16 cellular contexts compared by ENCODE assay signal in the genomic region with DNA sequence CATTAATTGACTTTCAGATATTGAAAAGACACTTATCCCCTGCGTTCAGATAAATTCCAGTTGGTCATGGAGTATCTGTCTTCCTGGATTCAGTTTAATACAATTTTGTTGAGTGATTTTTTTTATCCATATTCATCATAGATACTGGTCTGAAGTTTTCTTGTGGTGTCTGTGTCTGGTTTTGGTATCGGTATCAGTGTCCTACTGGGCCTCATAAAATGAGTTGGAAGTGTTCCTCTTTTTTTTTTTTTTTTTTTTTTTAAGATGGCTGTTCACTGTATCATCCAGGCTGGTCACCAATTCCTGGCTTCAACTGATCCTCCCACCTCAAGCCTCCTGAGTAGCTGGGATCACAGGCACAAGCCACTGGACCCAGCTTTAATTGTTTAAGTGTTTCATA. TPM values are rescaled to one million over a fixed set of nuclear protein-coding genes. Genes with fewer than 3 reads are reported as not detected.
A peak's percentile ranks its signal among the peaks of the same experiment; 100 is the strongest.
DNase-seq lines count a peak whose midpoint lies in the region; ATAC-seq, FAIRE-seq and TF ChIP-seq lines count a peak whose summit lies in the region.
"Had no signal": no experiment of that assay in that cellular context is flagged by ENCODE, and none has a peak within 500 bp of the region (broad histone marks: within the 10 kb centered on the region; RNA-seq: fewer than 3 reads in every experiment).

No MANE protein-coding gene starts in this region.

- H3K27ac ChIP-seq in HCT116 (ENCODE audit: low read depth, low read length) = no peak overlapping the region
- no peak overlapping the region for H3K27ac ChIP-seq in astrocyte (ENCODE audit: low read depth, low read length)
- no peak overlapping the region for H3K27ac ChIP-seq in osteoblast (ENCODE audit: low read depth, low read length)
- H3K27ac ChIP-seq: ovary had no signal

- H3K9me2 ChIP-seq in HCT116 (ENCODE audit: insufficient read depth) = no peaks in the 10 kb centered on the region

- BruUV-seq in HCT116 (replicated peaks; lab: Mats Ljungman, UMichigan) = TSS peak; percentile 19

- H3K4me1 ChIP-seq in HCT116 (ENCODE audit: control insufficient read depth in 1 of 2, insufficient read depth in 2 of 2, low read length in 2 of 2) = peaks cover 16 to 30% of the 10 kb centered on the region in 2 experiments
- peaks cover 19% of the 10 kb centered on the region for H3K4me1 ChIP-seq in astrocyte (ENCODE audit: insufficient read depth, low read length)
- peaks cover 22% of the 10 kb centered on the region for H3K4me1 ChIP-seq in osteoblast (ENCODE audit: insufficient read depth, low read length)

- TF ChIP-seq CTCF in CD14-positive monocyte (IDR thresholded peaks at IDR 0.05) (no peak), HCT116 (IDR thresholded peaks at IDR 0.05 in 2 of 3, conservative IDR thresholded peaks at IDR 0.05 in 1 of 3; ENCODE audit: borderline replicate concordance in 1 of 3, insufficient read depth in 1 of 3, low read depth in 2 of 3, low read length in 2 of 3) (no peak), astrocyte (IDR thresholded peaks at IDR 0.05; ENCODE audit: insufficient read depth, low read depth, low read length) (no peak), nephron (IDR thresholded peaks at IDR 0.05; ENCODE audit: unreplicated experiment in 3 of 3) (no peak), osteoblast (IDR thresholded peaks at IDR 0.05; ENCODE audit: extremely low read depth, low read depth, low read length) (no peak)

- no peak for TF ChIP-seq POLR2A in HCT116 (IDR thresholded peaks at IDR 0.05; ENCODE audit: borderline replicate concordance, extremely low read depth, insufficient read depth, insufficient read length)

- ATAC-seq in HCT116 (no peak), GM21528 (IDR thresholded peaks at IDR 0.05; ENCODE audit: low FRiP score, unreplicated experiment) (no peak), HG02852 (IDR thresholded peaks at IDR 0.05; ENCODE audit: unreplicated experiment) (no peak)
- ATAC-seq: GM23338, left lobe of liver had no signal

- H2AFZ ChIP-seq in HCT116 (ENCODE audit: low read depth, low read length, poor library complexity, severe bottlenecking) = no peak overlapping the region
- H2AFZ ChIP-seq in astrocyte (ENCODE audit: low read depth, low read length) = no peak overlapping the region
- no peak overlapping the region for H2AFZ ChIP-seq in osteoblast (ENCODE audit: low read length)
- H2AFZ ChIP-seq: GM23338 had no signal

- H3K36me3 ChIP-seq in HCT116 (ENCODE audit: control insufficient read depth in 1 of 2, insufficient read depth in 2 of 2, low read length in 2 of 2) = peaks cover 0 to 28% of the 10 kb centered on the region in 2 experiments; a peak in 2 of 4 replicates
- H3K36me3 ChIP-seq in astrocyte (ENCODE audit: insufficient read depth, low read length) = peaks cover 11% of the 10 kb centered on the region
- peaks cover 26% of the 10 kb centered on the region for H3K36me3 ChIP-seq in osteoblast (ENCODE audit: insufficient read depth, low read length)
- H3K36me3 ChIP-seq: ovary had no signal

- H3K27me3 ChIP-seq in HCT116 (ENCODE audit: insufficient read depth, low read length) (no peaks in the 10 kb centered on the region), astrocyte (ENCODE audit: insufficient read depth, low read length) (no peaks in the 10 kb centered on the region), osteoblast (ENCODE audit: insufficient read depth, low read length) (no peaks in the 10 kb centered on the region)
- H3K27me3 ChIP-seq: ovary had no signal

- CTCF ChIA-PET in HCT116 (lab: Charles Lee) = no interaction called here

- FAIRE-seq in astrocyte (lab: Jason Lieb, UNC) = no peak

- H3K27ac Mint-ChIP-seq in CD14-positive monocyte (peak overlapping the region in 6 of 7 donors; percentile 6 to 89 (median 81)), astrocyte (ENCODE audit: unreplicated experiment) (no peak overlapping the region), nephron (no peak overlapping the region)
- H3K27ac Mint-ChIP-seq: GM23338 had no signal

- intact Hi-C loops in CD14-positive monocyte (cut with micrococcal nuclease) = loop anchor here in 1 of 2 donors (2.0 kb wide), 1 partner anchor 57 kb away; no protein-coding TSS in a partner anchor
- intact Hi-C loops in HCT116 (cut with micrococcal nuclease) = no loop called here

- H3K4me3 ChIP-seq in HCT116 (replicated peaks in 1 of 2; ENCODE audit: low read depth in 1 of 2, low read length in 2 of 2) (no peak overlapping the region), astrocyte (ENCODE audit: insufficient read depth, low read depth, low read length) (no peak overlapping the region), osteoblast (ENCODE audit: insufficient read depth, low read length) (no peak overlapping the region)
- H3K4me3 ChIP-seq: GM23338, ovary had no signal

- POLR2A ChIA-PET in HCT116 (lab: Charles Lee) = no interaction called here

- H3K27me3 Mint-ChIP-seq in CD14-positive monocyte (ENCODE audit: low read depth in 3 of 3) = peaks cover 0 to 2% (median 0%) of the 10 kb centered on the region in 3 donors
- H3K27me3 Mint-ChIP-seq in astrocyte (ENCODE audit: low read depth, unreplicated experiment) = no peaks in the 10 kb centered on the region
- no peaks in the 10 kb centered on the region for H3K27me3 Mint-ChIP-seq in nephron (ENCODE audit: low read depth)

- H3K9ac ChIP-seq in HCT116 (ENCODE audit: low read length) (no peak overlapping the region), astrocyte (ENCODE audit: low read length) (no peak overlapping the region)

- H3K4me3 Mint-ChIP-seq in CD14-positive monocyte = peak overlapping the region in 1 of 2 donors; percentile 8
- H3K4me3 Mint-ChIP-seq in astrocyte (ENCODE audit: unreplicated experiment) = peak overlapping the region; percentile 8
- H3K4me3 Mint-ChIP-seq in nephron = peak overlapping the region; percentile 75 to 84 (median 79)
- H3K4me3 Mint-ChIP-seq: GM23338 had no signal

- peaks cover 44 to 52% of the 10 kb centered on the region in 2 donors for H3K36me3 Mint-ChIP-seq in CD14-positive monocyte
- peaks cover 49% of the 10 kb centered on the region for H3K36me3 Mint-ChIP-seq in astrocyte (ENCODE audit: low read depth, unreplicated experiment)
- H3K36me3 Mint-ChIP-seq in nephron (ENCODE audit: low read depth) = peaks cover 74% of the 10 kb centered on the region

- H3K9me3 ChIP-seq in HCT116 (ENCODE audit: control insufficient read depth in 1 of 2, insufficient read depth in 1 of 2, low read depth in 1 of 2, low read length in 2 of 2) (peaks cover 1 to 10% of the 10 kb centered on the region in 2 experiments; a peak in 2 of 4 replicates), astrocyte (ENCODE audit: insufficient read depth, low read depth, low read length) (peaks cover 9% of the 10 kb centered on the region), osteoblast (ENCODE audit: low read depth, low read length) (peaks cover 5% of the 10 kb centered on the region)

- no peak for DNase-seq in CD14-positive monocyte (ENCODE audit: low spot score)
- no peak for DNase-seq in HCT116 (ENCODE audit: low read depth, low spot score)
- DNase-seq in astrocyte (ENCODE audit: low read depth) = no peak
- no peak for DNase-seq in osteoblast (ENCODE audit: insufficient read length, low spot score, missing footprints)
- DNase-seq in NCI-H1092 (lab: John Stamatoyannopoulos, UW) = no peak
- DNase-seq: activated CD4-positive, alpha-beta T cell treated with anti-CD3 and anti-CD28 coated beads, Interleukin-2, amount 50 U/mL, for 1 hour; AML-193; DMS 273 treated with DMSO at 0.1 percent for 48 hours; NCI-H187; stimulated activated CD4-positive, alpha-beta T cell treated with anti-CD3 and anti-CD28 coated beads, Interleukin-2, amount 100 ng/mL, for 24 hours had no signal

- TF ChIP-seq RAD21 in HCT116 (IDR thresholded peaks at IDR 0.05; ENCODE audit: low read depth) = no peak

- H3K79me2 ChIP-seq in HCT116 (ENCODE audit: insufficient read depth, low read length) = peaks cover 46% of the 10 kb centered on the region
- H3K79me2 ChIP-seq in astrocyte (ENCODE audit: insufficient read depth, low read length) = peaks cover 46% of the 10 kb centered on the region
- peaks cover 45% of the 10 kb centered on the region for H3K79me2 ChIP-seq in osteoblast (ENCODE audit: insufficient read depth, low read length)

- H3K4me2 ChIP-seq in HCT116 (ENCODE audit: low read length) (no peak overlapping the region), astrocyte (ENCODE audit: low read length) (no peak overlapping the region), osteoblast (ENCODE audit: insufficient read depth, low read length) (no peak overlapping the region)
- H3K4me2 ChIP-seq: GM23338 had no signal

- peaks cover 9% of the 10 kb centered on the region; the same call in 1 of the 2 replicates for H4K20me1 ChIP-seq in HCT116 (ENCODE audit: insufficient read depth)
- peaks cover 44% of the 10 kb centered on the region for H4K20me1 ChIP-seq in astrocyte (ENCODE audit: insufficient read depth, low read length)
- peaks cover 17% of the 10 kb centered on the region for H4K20me1 ChIP-seq in osteoblast (ENCODE audit: insufficient read depth, low read length)

- H3K9me3 Mint-ChIP-seq in CD14-positive monocyte = peaks cover 8 to 29% (median 20%) of the 10 kb centered on the region in 7 donors
- H3K9me3 Mint-ChIP-seq in astrocyte (ENCODE audit: unreplicated experiment) = peaks cover 33% of the 10 kb centered on the region
- H3K9me3 Mint-ChIP-seq in nephron = peaks cover 49% of the 10 kb centered on the region

- RAD21 ChIA-PET in HCT116 (lab: Charles Lee; ENCODE audit: low non-redundant PET in 1 of 2, low total read pairs in 2 of 2, uncharacterized antibody in 2 of 2, unreplicated experiment in 2 of 2) = no interaction called here

- H3K4me1 Mint-ChIP-seq in CD14-positive monocyte (peaks cover 42% of the 10 kb centered on the region), astrocyte (ENCODE audit: low read depth, unreplicated experiment) (peaks cover 14% of the 10 kb centered on the region), nephron (peaks cover 28% of the 10 kb centered on the region)

TF ChIP-seq in HCT116, 20 proteins besides CTCF, POLR2A, EP300 and RAD21 (continues in another document):
- no peak for TF ChIP-seq JUND (IDR thresholded peaks at IDR 0.05)
- TF ChIP-seq EGR1 (IDR thresholded peaks at IDR 0.05; ENCODE audit: low read depth) = no peak
- no peak for TF ChIP-seq ZFX (IDR thresholded peaks at IDR 0.05)
- TF ChIP-seq, protein P1, sequence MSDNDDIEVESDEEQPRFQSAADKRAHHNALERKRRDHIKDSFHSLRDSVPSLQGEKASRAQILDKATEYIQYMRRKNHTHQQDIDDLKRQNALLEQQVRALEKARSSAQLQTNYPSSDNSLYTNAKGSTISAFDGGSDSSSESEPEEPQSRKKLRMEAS (IDR thresholded peaks at IDR 0.05) = no peak
- no peak for TF ChIP-seq POLR2AphosphoS5 (IDR thresholded peaks at IDR 0.05; ENCODE audit: low read depth, low read length)

RNA-seq across cellular contexts. Expression of a gene that starts 2.9 kb away (rescaled TPM):
- under 1 TPM; 0.71 to 0.75 TPM for polyA plus RNA-seq in CD14-positive monocyte
- 33.1 TPM for total RNA-seq in HCT116 (2021; ENCODE audit: unreplicated experiment)
- 17.8 and 18.1 TPM in 2 replicates for polyA plus RNA-seq in HCT116 (2012)
- 27.3 and 34.8 TPM in 2 replicates for total RNA-seq in astrocyte
- 22.1 and 26.1 TPM in 2 replicates for total RNA-seq in osteoblast

RNA-seq across cellular contexts. Expression of a gene that starts 51.0 kb away (rescaled TPM):
- polyA plus RNA-seq in CD14-positive monocyte = 10 to 100 TPM; 35.8 to 52.5 TPM
- total RNA-seq in HCT116 (2021; ENCODE audit: unreplicated experiment) (54.8 TPM), astrocyte (31.8 and 32.5 TPM in 2 replicates), osteoblast (29.0 and 32.1 TPM in 2 replicates)
- 37.7 and 48.4 TPM in 2 replicates for polyA plus RNA-seq in HCT116 (2012)

Comparison
In these comparisons a context has a peak if more than half of its experiments do, and no peak if none do; other contexts are left out.
1. H3K27ac Mint-ChIP-seq: peak in CD14-positive monocyte (6 of 7); none in astrocyte (single experiment) and nephron (0 of 3).